9 cellular contexts compared by ENCODE assay signal in the genomic region with DNA sequence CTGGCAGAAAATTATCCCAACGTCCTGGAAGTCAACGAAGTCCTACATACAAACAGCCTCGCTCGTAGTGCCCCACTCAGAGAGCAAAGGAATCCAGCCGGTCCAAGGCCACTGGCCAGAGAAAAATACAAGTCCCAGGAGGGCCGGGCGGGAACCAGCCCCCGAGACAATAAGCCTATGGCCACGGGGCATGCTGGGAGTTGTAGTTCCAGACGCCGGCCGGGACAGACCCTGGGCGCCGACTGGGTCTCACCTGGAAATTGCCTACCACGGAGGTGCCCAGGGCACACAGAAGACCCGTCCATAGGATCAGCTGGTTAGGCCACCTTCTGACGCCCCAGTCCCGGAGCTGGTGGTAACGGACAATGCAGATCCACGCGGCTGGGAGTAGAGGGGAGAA. TPM values are rescaled to one million over a fixed set of nuclear protein-coding genes. Genes with fewer than 3 reads are reported as not detected.
DNase-seq lines count a peak whose midpoint lies in the region; ATAC-seq and TF ChIP-seq lines count a peak whose summit lies in the region.
"Had no signal": no experiment of that assay in that cellular context is flagged by ENCODE, and none has a peak within 500 bp of the region (broad histone marks: within the 10 kb centered on the region; RNA-seq: fewer than 3 reads in every experiment).

No MANE protein-coding gene starts in this region.

- H3K9me3 Mint-ChIP-seq in activated T-helper 17 cell treated with anti-CD3 and anti-CD28 coated beads, Interleukin-2, amount 50 U/mL, for 72 hours, result no peaks in the 10 kb centered on the region

- H3K79me2 ChIP-seq in PC-9 (ENCODE audit: low read depth), result no peaks in the 10 kb centered on the region

- H2AFZ ChIP-seq in PC-9, result no peak overlapping the region

- no peak overlapping the region for H3K27ac Mint-ChIP-seq in activated T-helper 17 cell treated with anti-CD3 and anti-CD28 coated beads, Interleukin-2, amount 50 U/mL, for 72 hours

- ATAC-seq in omental fat pad (ENCODE audit: low FRiP score), result peak; percentile 33
- ATAC-seq in GM19351 (IDR thresholded peaks at IDR 0.05; ENCODE audit: unreplicated experiment), result no peak
- no peak for ATAC-seq in activated T-helper 17 cell treated with anti-CD3 and anti-CD28 coated beads, Interleukin-2, amount 50 U/mL, for 72 hours (replicated peaks)

- POLR2A ChIA-PET in PC-9 (lab: Charles Lee; ENCODE audit: unreplicated experiment), result no interaction called here

- H3K4me1 Mint-ChIP-seq in activated T-helper 17 cell treated with anti-CD3 and anti-CD28 coated beads, Interleukin-2, amount 50 U/mL, for 72 hours, result no peaks in the 10 kb centered on the region

- no peak overlapping the region for H3K27ac ChIP-seq in PC-9
- H3K27ac ChIP-seq: thoracic aorta had no signal

- H3K9ac ChIP-seq in ES-I3 (ENCODE audit: low read depth, low read length), result peak overlapping the region; percentile 43; the same call in 1 of the 2 replicates

- no peak for TF ChIP-seq CTCF in epithelial cell of esophagus (IDR thresholded peaks at IDR 0.05; ENCODE audit: insufficient read depth, low read depth, low read length, missing control alignments)
- no peak for TF ChIP-seq CTCF in omental fat pad (IDR thresholded peaks at IDR 0.05)
- TF ChIP-seq CTCF in PC-9 (conservative IDR thresholded peaks at IDR 0.05), result no peak

- no peaks in the 10 kb centered on the region for H3F3A ChIP-seq in PC-9 (ENCODE audit: insufficient read depth, low read depth)

- H3K9me3 ChIP-seq in ES-I3 (ENCODE audit: control insufficient read depth, insufficient read depth, low read length), result no peaks in the 10 kb centered on the region
- no peaks in the 10 kb centered on the region for H3K9me3 ChIP-seq in PC-9 (ENCODE audit: insufficient read depth, low read depth)
- H3K9me3 ChIP-seq: thoracic aorta had no signal

- no peaks in the 10 kb centered on the region for H4K20me1 ChIP-seq in PC-9 (ENCODE audit: insufficient read depth)

- DNase-seq in NCI-H510A (lab: John Stamatoyannopoulos, UW), result peak; percentile 18
- peak; percentile 22 for DNase-seq in epithelial cell of esophagus (ENCODE audit: low read depth)
- DNase-seq in omental fat pad (ENCODE audit: low spot score), result no peak
- no peak for DNase-seq in PC-9
- no peak for DNase-seq in NCI-H1436 (lab: John Stamatoyannopoulos, UW)

- no peaks in the 10 kb centered on the region for H3K27me3 ChIP-seq in PC-9 (ENCODE audit: insufficient read depth, low read depth)

- H3K36me3 Mint-ChIP-seq in activated T-helper 17 cell treated with anti-CD3 and anti-CD28 coated beads, Interleukin-2, amount 50 U/mL, for 72 hours (ENCODE audit: low read depth), result no peaks in the 10 kb centered on the region

- no peaks in the 10 kb centered on the region for H3K9me2 ChIP-seq in PC-9 (ENCODE audit: insufficient read depth)

- H3K27me3 Mint-ChIP-seq in activated T-helper 17 cell treated with anti-CD3 and anti-CD28 coated beads, Interleukin-2, amount 50 U/mL, for 72 hours, result peaks cover 3% of the 10 kb centered on the region

- H3K36me3 ChIP-seq in ES-I3 (ENCODE audit: insufficient read depth, low read length), result no peaks in the 10 kb centered on the region
- no peaks in the 10 kb centered on the region for H3K36me3 ChIP-seq in PC-9 (ENCODE audit: low read depth)
- H3K36me3 ChIP-seq: thoracic aorta had no signal

- no peak overlapping the region for H3K4me3 Mint-ChIP-seq in activated T-helper 17 cell treated with anti-CD3 and anti-CD28 coated beads, Interleukin-2, amount 50 U/mL, for 72 hours

- intact Hi-C loops in PC-9 (cut with micrococcal nuclease; ENCODE audit: unreplicated experiment), result no loop called here

- H3K4me3 ChIP-seq in epithelial cell of esophagus (ENCODE audit: low read length) (no peak overlapping the region), PC-9 (no peak overlapping the region)
- H3K4me3 ChIP-seq: thoracic aorta had no signal

- H3K4me1 ChIP-seq in ES-I3 (ENCODE audit: insufficient read depth, low read length) (0 out of 2 replicates have a peak, but pooled peaks cover 2% of the 10 kb centered on the region), PC-9 (replicated peaks; ENCODE audit: insufficient read depth) (0 out of 2 replicates have a peak, but pooled peaks cover 3% of the 10 kb centered on the region)

- CTCF ChIA-PET in PC-9 (lab: Charles Lee), result no interaction called here

- no peak overlapping the region for H3K4me2 ChIP-seq in PC-9

- BruUV-seq in PC-9 (replicated peaks; lab: Mats Ljungman, UMichigan), result no TSS peak

RNA-seq across cellular contexts. Expression of gene TMEM150B, which starts 5.4 kb away (rescaled TPM):
- total RNA-seq in omental fat pad (10 to 100 TPM in 2 of 4 donors, 1 to 10 TPM in 2; 5.6 to 26.7 (median 16.6) TPM), PC-9 (2021) (not detected in 2 replicates)
- total RNA-seq in activated T-helper 17 cell treated with anti-CD3 and anti-CD28 coated beads, Interleukin-2, amount 50 U/mL, for 72 hours, result under 1 TPM; 0.39 to 0.56 TPM

RNA-seq across cellular contexts. Expression of gene KMT5C, which starts 19.9 kb away (rescaled TPM):
- total RNA-seq in omental fat pad (10 to 100 TPM in 1 of 4 donors, 1 to 10 TPM in 3; 5.3 to 22.9 (median 6.8) TPM), PC-9 (2021) (71.6 and 80.7 TPM in 2 replicates)
- total RNA-seq in activated T-helper 17 cell treated with anti-CD3 and anti-CD28 coated beads, Interleukin-2, amount 50 U/mL, for 72 hours, result 10 to 100 TPM; 15.6 to 25.3 TPM

RNA-seq across cellular contexts. Expression of gene COX6B2, which starts 34.7 kb away (rescaled TPM):
- total RNA-seq in omental fat pad (under 1 TPM in 1 of 4 donors, not detected in 3; 0.56 TPM), PC-9 (2021) (3.3 and 3.7 TPM in 2 replicates)
- total RNA-seq in activated T-helper 17 cell treated with anti-CD3 and anti-CD28 coated beads, Interleukin-2, amount 50 U/mL, for 72 hours, result under 1 TPM; 0.15 to 0.50 TPM
- total RNA-seq: thoracic aorta had no signal

RNA-seq across cellular contexts. Expression of gene BRSK1, which starts 36.0 kb away (rescaled TPM):
- total RNA-seq in omental fat pad (1 to 10 TPM in 1 of 4 donors, under 1 TPM in 1, not detected in 2; 0.19 to 2.1 TPM), PC-9 (2021) (6.5 and 14.4 TPM in 2 replicates)
- 10 to 100 TPM in 1 of 2 donors, 1 to 10 TPM in 1; 6.3 to 13.7 TPM for total RNA-seq in activated T-helper 17 cell treated with anti-CD3 and anti-CD28 coated beads, Interleukin-2, amount 50 U/mL, for 72 hours

RNA-seq across cellular contexts. Expression of gene HSPBP1, which starts 39.9 kb away (rescaled TPM):
- 10 to 100 TPM; 19.5 to 25.9 (median 21.2) TPM for total RNA-seq in omental fat pad
- total RNA-seq in PC-9 (2021), result 66.2 and 79.6 TPM in 2 replicates
- total RNA-seq in activated T-helper 17 cell treated with anti-CD3 and anti-CD28 coated beads, Interleukin-2, amount 50 U/mL, for 72 hours, result 10 to 100 TPM; 20.8 to 56.6 TPM

Comparison
In these comparisons a context has a peak if more than half of its experiments do, and no peak if none do; other contexts are left out.
1. DNase-seq: peak in NCI-H510A (single experiment) and epithelial cell of esophagus (single experiment); none in omental fat pad (single experiment), PC-9 (0 of 2) and NCI-H1436 (single experiment).